22 cellular contexts compared by ENCODE assay signal in genomic region chr12:57554453-57554852, GRCh38. TPM values are rescaled to one million over a fixed set of nuclear protein-coding genes. Genes with fewer than 3 reads are reported as not detected.
DNase-seq lines count a peak whose midpoint lies in the region; ATAC-seq and TF ChIP-seq lines count a peak whose summit lies in the region.
"Had no signal": no experiment of that assay in that cellular context is flagged by ENCODE, and none has a peak within 500 bp of the region (broad histone marks: within the 10 kb centered on the region; RNA-seq: fewer than 3 reads in every experiment).

No MANE protein-coding gene starts in this region.

- no peak overlapping the region for H3K27ac Mint-ChIP-seq in glutamatergic neuron (ENCODE audit: unreplicated experiment)
- no peak overlapping the region for H3K27ac Mint-ChIP-seq in activated T-helper 1 cell treated with anti-CD3 and anti-CD28 coated beads, Interleukin-12 subunit alpha, Interleukin-12 subunit beta, Interleukin-2, Interleukin-4 antibody, amounts not matched to agents 30 ng/mL and 10 ng/mL and 1 ng/mL, durations not matched to agents 14 hours and 24 hours and 36 hours
- H3K27ac Mint-ChIP-seq: CD14-positive monocyte; CD4-positive, alpha-beta T cell had no signal

- peaks cover 19% of the 10 kb centered on the region for H3F3A ChIP-seq in smooth muscle cell (ENCODE audit: low read depth)

- H3K4me1 Mint-ChIP-seq in glutamatergic neuron (ENCODE audit: low read depth, unreplicated experiment) = peaks cover 34% of the 10 kb centered on the region
- H3K4me1 Mint-ChIP-seq in activated T-helper 1 cell treated with anti-CD3 and anti-CD28 coated beads, Interleukin-12 subunit alpha, Interleukin-12 subunit beta, Interleukin-2, Interleukin-4 antibody, amounts not matched to agents 30 ng/mL and 10 ng/mL and 1 ng/mL, durations not matched to agents 14 hours and 24 hours and 36 hours (ENCODE audit: low read depth) = peaks cover 10% of the 10 kb centered on the region

- no peak overlapping the region for H3K9ac ChIP-seq in smooth muscle cell (ENCODE audit: low read depth)

- peaks cover 28% of the 10 kb centered on the region for H3K4me1 ChIP-seq in SJSA1 (replicated peaks)
- peaks cover 37% of the 10 kb centered on the region for H3K4me1 ChIP-seq in smooth muscle cell (ENCODE audit: low read depth)

- peaks cover 7% of the 10 kb centered on the region for H4K20me1 ChIP-seq in smooth muscle cell (ENCODE audit: low read depth)
- H4K20me1 ChIP-seq: BLaER1 treated with 17β-estradiol and CSF1 and Interleukin-3, amounts not matched to agents 10 nM and 100 nM had no signal

- H2AFZ ChIP-seq in smooth muscle cell (ENCODE audit: low read depth) = no peak overlapping the region

- no peaks in the 10 kb centered on the region for H3K9me3 ChIP-seq in SJSA1 (replicated peaks)
- no peaks in the 10 kb centered on the region for H3K9me3 ChIP-seq in smooth muscle cell (replicated peaks; ENCODE audit: low read depth)
- H3K9me3 ChIP-seq: A549; BE2C; BLaER1 treated with 17β-estradiol and CSF1 and Interleukin-3, amounts not matched to agents 10 nM and 100 nM had no signal

- peaks cover 12% of the 10 kb centered on the region for H3K9me3 Mint-ChIP-seq in glutamatergic neuron (ENCODE audit: unreplicated experiment)
- H3K9me3 Mint-ChIP-seq in activated T-helper 1 cell treated with anti-CD3 and anti-CD28 coated beads, Interleukin-12 subunit alpha, Interleukin-12 subunit beta, Interleukin-2, Interleukin-4 antibody, amounts not matched to agents 30 ng/mL and 10 ng/mL and 1 ng/mL, durations not matched to agents 14 hours and 24 hours and 36 hours = no peaks in the 10 kb centered on the region
- H3K9me3 Mint-ChIP-seq: CD4-positive, alpha-beta T cell; CD8-positive, alpha-beta memory T cell had no signal

- DNase-seq in SJSA1 (ENCODE audit: low read depth in 1 of 2, low spot score in 2 of 2) (peak; percentile 72 to 85), glutamatergic neuron (no peak), smooth muscle cell (lab: John Stamatoyannopoulos, UW; ENCODE audit: unreplicated experiment) (no peak), H4 (ENCODE audit: low spot score) (no peak), Right ventricle myocardium inferior (ENCODE audit: missing footprints) (no peak)
- no peak for DNase-seq in activated T-helper 1 cell treated with anti-CD3 and anti-CD28 coated beads, Interleukin-12 subunit alpha, Interleukin-12 subunit beta, Interleukin-2, Interleukin-4 antibody, amounts not matched to agents 30 ng/mL and 10 ng/mL and 1 ng/mL, durations not matched to agents 14 hours and 24 hours and 36 hours (ENCODE audit: low spot score)
- DNase-seq: 8988T; ACHN; AML-193; BE2C; CD4-positive, alpha-beta T cell; CD8-positive, alpha-beta memory T cell; DMS 273 treated with DMSO at 0.1 percent for 48 hours; DMS79; EL; GDM1; GOT3; H7; HCEC 1CT had no signal

- H3K36me3 ChIP-seq in SJSA1 = no peaks in the 10 kb centered on the region
- H3K36me3 ChIP-seq in smooth muscle cell (ENCODE audit: low read depth) = no peaks in the 10 kb centered on the region
- H3K36me3 ChIP-seq: BE2C; BLaER1 treated with 17β-estradiol and CSF1 and Interleukin-3, amounts not matched to agents 10 nM and 100 nM had no signal

- 96% methylated on average over 2 of the region's 2 CpGs for WGBS in smooth muscle cell (ENCODE audit: low lambda C conversion rate)

- H3K4me3 ChIP-seq in SJSA1 (no peak overlapping the region), smooth muscle cell (no peak overlapping the region)
- H3K4me3 ChIP-seq: A549; BLaER1 treated with 17β-estradiol and CSF1 and Interleukin-3, amounts not matched to agents 10 nM and 100 nM had no signal

- peaks cover 20% of the 10 kb centered on the region for H3K27me3 Mint-ChIP-seq in glutamatergic neuron (ENCODE audit: unreplicated experiment)
- peaks cover 4% of the 10 kb centered on the region for H3K27me3 Mint-ChIP-seq in activated T-helper 1 cell treated with anti-CD3 and anti-CD28 coated beads, Interleukin-12 subunit alpha, Interleukin-12 subunit beta, Interleukin-2, Interleukin-4 antibody, amounts not matched to agents 30 ng/mL and 10 ng/mL and 1 ng/mL, durations not matched to agents 14 hours and 24 hours and 36 hours (ENCODE audit: insufficient read depth)

- TF ChIP-seq CTCF in glutamatergic neuron (IDR thresholded peaks at IDR 0.05; ENCODE audit: partially characterized antibody, unreplicated experiment) (no peak), smooth muscle cell (IDR thresholded peaks at IDR 0.05; ENCODE audit: borderline replicate concordance, insufficient read depth, poor library complexity, severe bottlenecking) (no peak)

- H3K36me3 Mint-ChIP-seq in glutamatergic neuron (ENCODE audit: unreplicated experiment) = no peaks in the 10 kb centered on the region
- H3K36me3 Mint-ChIP-seq in activated T-helper 1 cell treated with anti-CD3 and anti-CD28 coated beads, Interleukin-12 subunit alpha, Interleukin-12 subunit beta, Interleukin-2, Interleukin-4 antibody, amounts not matched to agents 30 ng/mL and 10 ng/mL and 1 ng/mL, durations not matched to agents 14 hours and 24 hours and 36 hours (ENCODE audit: low read depth) = no peaks in the 10 kb centered on the region
- H3K36me3 Mint-ChIP-seq: CD8-positive, alpha-beta memory T cell had no signal

- peaks cover 20% of the 10 kb centered on the region for H3K79me2 ChIP-seq in smooth muscle cell (ENCODE audit: low read depth)

- 0 out of 2 replicates have a peak, but pooled peaks cover 4% of the 10 kb centered on the region for H3K27me3 ChIP-seq in SJSA1 (replicated peaks)
- H3K27me3 ChIP-seq in smooth muscle cell (ENCODE audit: low read depth) = peaks cover under 1% of the 10 kb centered on the region
- H3K27me3 ChIP-seq: BE2C had no signal

- peak overlapping the region; percentile 97 for H3K4me3 Mint-ChIP-seq in glutamatergic neuron (ENCODE audit: unreplicated experiment)
- H3K4me3 Mint-ChIP-seq in activated T-helper 1 cell treated with anti-CD3 and anti-CD28 coated beads, Interleukin-12 subunit alpha, Interleukin-12 subunit beta, Interleukin-2, Interleukin-4 antibody, amounts not matched to agents 30 ng/mL and 10 ng/mL and 1 ng/mL, durations not matched to agents 14 hours and 24 hours and 36 hours = no peak overlapping the region
- H3K4me3 Mint-ChIP-seq: CD4-positive, alpha-beta T cell; CD8-positive, alpha-beta memory T cell had no signal

- ATAC-seq in Right ventricle myocardium inferior = no peak
- ATAC-seq: A549 had no signal

- H3K27ac ChIP-seq in SJSA1 (no peak overlapping the region), smooth muscle cell (ENCODE audit: low read depth) (peak overlapping the region; percentile 74)
- H3K27ac ChIP-seq: A549; BLaER1 treated with 17β-estradiol and CSF1 and Interleukin-3, amounts not matched to agents 10 nM and 100 nM had no signal

- intact Hi-C loops in activated T-helper 1 cell treated with anti-CD3 and anti-CD28 coated beads, Interleukin-12 subunit alpha, Interleukin-12 subunit beta, Interleukin-2, Interleukin-4 antibody, amounts not matched to agents 30 ng/mL and 10 ng/mL and 1 ng/mL, durations not matched to agents 14 hours and 24 hours and 36 hours (cut with micrococcal nuclease) = loop anchor here (5.0 kb wide), 1 partner anchor 58 kb away; the partner anchor contains the start of gene ARHGEF25
- intact Hi-C loops in Right ventricle myocardium inferior (cut with DNase I) = no loop called here

- no peak overlapping the region for H3K4me2 ChIP-seq in smooth muscle cell
- H3K4me2 ChIP-seq: A549 had no signal

RNA-seq across cellular contexts. Expression of gene KIF5A, which starts 4.6 kb away (rescaled TPM):
- total RNA-seq in SJSA1 (2014; rRNA removed; shearing (Covaris generic)) = 2.1 and 2.8 TPM in 2 replicates
- total RNA-seq in glutamatergic neuron (ENCODE audit: unreplicated experiment) (314 TPM), smooth muscle cell (2.2 and 2.8 TPM in 2 replicates), Right ventricle myocardium inferior (0.05 TPM)
- 0.34 and 0.53 TPM in 2 replicates for polyA plus RNA-seq in smooth muscle cell
- total RNA-seq in activated T-helper 1 cell treated with anti-CD3 and anti-CD28 coated beads, Interleukin-12 subunit alpha, Interleukin-12 subunit beta, Interleukin-2, Interleukin-4 antibody, amounts not matched to agents 30 ng/mL and 10 ng/mL and 1 ng/mL, durations not matched to agents 14 hours and 24 hours and 36 hours = 2.4 TPM in 2 replicates
- 0.27 TPM in 1 of 2 replicates, not detected in the other for total RNA-seq in H4 (2014; rRNA removed; shearing (Covaris generic))
- polyA plus RNA-seq: CD14-positive monocyte had no signal

RNA-seq across cellular contexts. Expression of gene DCTN2, which starts 7.5 kb away (rescaled TPM):
- 3,855 and 4,325 TPM in 2 replicates for total RNA-seq in SJSA1 (2014; rRNA removed; shearing (Covaris generic))
- 484 TPM for total RNA-seq in glutamatergic neuron (ENCODE audit: unreplicated experiment)
- total RNA-seq in smooth muscle cell = 88.0 and 107 TPM in 2 replicates
- 119 and 127 TPM in 2 replicates for polyA plus RNA-seq in smooth muscle cell
- 78.6 and 83.5 TPM in 2 replicates for total RNA-seq in activated T-helper 1 cell treated with anti-CD3 and anti-CD28 coated beads, Interleukin-12 subunit alpha, Interleukin-12 subunit beta, Interleukin-2, Interleukin-4 antibody, amounts not matched to agents 30 ng/mL and 10 ng/mL and 1 ng/mL, durations not matched to agents 14 hours and 24 hours and 36 hours
- 76.6 and 109 TPM in 2 replicates for total RNA-seq in H4 (2014; rRNA removed; shearing (Covaris generic))
- 92.5 TPM for total RNA-seq in Right ventricle myocardium inferior

RNA-seq across cellular contexts. Expression of gene MBD6, which starts 31.8 kb away (rescaled TPM):
- 63.3 and 70.5 TPM in 2 replicates for total RNA-seq in SJSA1 (2014; rRNA removed; shearing (Covaris generic))
- total RNA-seq in glutamatergic neuron (ENCODE audit: unreplicated experiment) = 108 TPM
- 3.7 and 9.1 TPM in 2 replicates for total RNA-seq in smooth muscle cell
- 11.7 and 18.4 TPM in 2 replicates for polyA plus RNA-seq in smooth muscle cell
- 63.3 and 66.8 TPM in 2 replicates for total RNA-seq in activated T-helper 1 cell treated with anti-CD3 and anti-CD28 coated beads, Interleukin-12 subunit alpha, Interleukin-12 subunit beta, Interleukin-2, Interleukin-4 antibody, amounts not matched to agents 30 ng/mL and 10 ng/mL and 1 ng/mL, durations not matched to agents 14 hours and 24 hours and 36 hours
- 1.5 and 3.1 TPM in 2 replicates for total RNA-seq in H4 (2014; rRNA removed; shearing (Covaris generic))
- 34.5 TPM for total RNA-seq in Right ventricle myocardium inferior

RNA-seq across cellular contexts. Expression of gene DDIT3, which starts 34.1 kb away (rescaled TPM):
- total RNA-seq in SJSA1 (2014; rRNA removed; shearing (Covaris generic)) = 564 and 686 TPM in 2 replicates
- 70.9 TPM for total RNA-seq in glutamatergic neuron (ENCODE audit: unreplicated experiment)
- 25.8 and 28.4 TPM in 2 replicates for total RNA-seq in smooth muscle cell
- polyA plus RNA-seq in smooth muscle cell = 27.8 and 43.5 TPM in 2 replicates
- 17.8 and 18.1 TPM in 2 replicates for total RNA-seq in activated T-helper 1 cell treated with anti-CD3 and anti-CD28 coated beads, Interleukin-12 subunit alpha, Interleukin-12 subunit beta, Interleukin-2, Interleukin-4 antibody, amounts not matched to agents 30 ng/mL and 10 ng/mL and 1 ng/mL, durations not matched to agents 14 hours and 24 hours and 36 hours
- total RNA-seq in H4 (2014; rRNA removed; shearing (Covaris generic)) = 43.2 and 50.1 TPM in 2 replicates
- 19.2 TPM for total RNA-seq in Right ventricle myocardium inferior

RNA-seq across cellular contexts. Expression of gene PIP4K2C, which starts 36.5 kb away (rescaled TPM):
- total RNA-seq in SJSA1 (2014; rRNA removed; shearing (Covaris generic)) = 544 and 654 TPM in 2 replicates
- total RNA-seq in glutamatergic neuron (ENCODE audit: unreplicated experiment) (27.5 TPM), smooth muscle cell (39.5 and 53.8 TPM in 2 replicates), Right ventricle myocardium inferior (13.1 TPM)
- polyA plus RNA-seq in smooth muscle cell = 33.3 and 41.1 TPM in 2 replicates
- 22.8 and 25.7 TPM in 2 replicates for total RNA-seq in activated T-helper 1 cell treated with anti-CD3 and anti-CD28 coated beads, Interleukin-12 subunit alpha, Interleukin-12 subunit beta, Interleukin-2, Interleukin-4 antibody, amounts not matched to agents 30 ng/mL and 10 ng/mL and 1 ng/mL, durations not matched to agents 14 hours and 24 hours and 36 hours
- total RNA-seq in H4 (2014; rRNA removed; shearing (Covaris generic)) = 24.4 and 27.2 TPM in 2 replicates

Comparison
In these comparisons a context has a peak if more than half of its experiments do, and no peak if none do; other contexts are left out.
1. DNase-seq: peak in SJSA1 (2 of 2); none in glutamatergic neuron (single experiment), smooth muscle cell (single experiment), activated T-helper 1 cell treated with anti-CD3 and anti-CD28 coated beads, Interleukin-12 subunit alpha, Interleukin-12 subunit beta, Interleukin-2, Interleukin-4 antibody, amounts not matched to agents 30 ng/mL and 10 ng/mL and 1 ng/mL, durations not matched to agents 14 hours and 24 hours and 36 hours (single experiment), H4 (single experiment) and Right ventricle myocardium inferior (single experiment).
2. RNA of gene KIF5A, which starts 4.6 kb away (total RNA-seq): 314 TPM in glutamatergic neuron (single experiment); 2.2 to 2.8 TPM in smooth muscle cell, 2.4 TPM in activated T-helper 1 cell treated with anti-CD3 and anti-CD28 coated beads, Interleukin-12 subunit alpha, Interleukin-12 subunit beta, Interleukin-2, Interleukin-4 antibody, amounts not matched to agents 30 ng/mL and 10 ng/mL and 1 ng/mL, durations not matched to agents 14 hours and 24 hours and 36 hours, 2.1 to 2.8 TPM in SJSA1, 0.27 TPM in H4 and 0.05 TPM in Right ventricle myocardium inferior (single experiment); every median in the first group is over 10 times any median in the second.